24 cellular contexts compared by ENCODE assay signal in genomic region chr2:223107825-223108224, GRCh38. TPM values are rescaled to one million over a fixed set of nuclear protein-coding genes. Genes with fewer than 3 reads are reported as not detected.
"Had no signal": no experiment of that assay in that cellular context is flagged by ENCODE, and none has a peak within 500 bp of the region (broad histone marks: within the 10 kb centered on the region; RNA-seq: fewer than 3 reads in every experiment).

No MANE protein-coding gene starts in this region.

- H3K4me3 Mint-ChIP-seq: memory B cell; naive thymus-derived CD4-positive, alpha-beta T cell; natural killer cell treated with Interleukin-12 subunit alpha and Interleukin-12 subunit beta and Interleukin-15 and Interleukin-18, amount 100 ng/mL, for 72 hours; stimulated activated memory B cell treated with anti-CD40 and anti-IgM and Interleukin-4, amounts not matched to agents 10 μg/mL and 1 μg/mL and 100 μg/mL, for 72 hours; stimulated activated naive CD8-positive, alpha-beta T cell treated with anti-CD3 and anti-CD28 coated beads, Interleukin-15, amount 100 ng/mL, for 72 hours; type B pancreatic cell had no signal

- ATAC-seq: left cardiac atrium; left lung; naive thymus-derived CD4-positive, alpha-beta T cell; natural killer cell treated with Interleukin-12 subunit alpha and Interleukin-12 subunit beta and Interleukin-15 and Interleukin-18, amount 100 ng/mL, for 72 hours; pancreas; right cardiac atrium; stimulated activated memory B cell treated with anti-CD40 and anti-IgM and Interleukin-4, amounts not matched to agents 10 μg/mL and 1 μg/mL and 100 μg/mL, for 72 hours; stimulated activated naive CD8-positive, alpha-beta T cell treated with anti-CD3 and anti-CD28 coated beads, Interleukin-15, amount 100 ng/mL, for 72 hours had no signal

- H3K9me3 ChIP-seq: heart left ventricle, left lung, pancreas, prostate gland, tibial nerve, uterus had no signal

- H3K27ac ChIP-seq: heart left ventricle, left lung, pancreas, prostate gland, tibial nerve, uterus had no signal

- DNase-seq: heart left ventricle; left cardiac atrium; left lung; naive thymus-derived CD4-positive, alpha-beta T cell; pancreas; posterior cingulate gyrus; retina; right cardiac atrium; small intestine; stimulated activated CD4-positive, alpha-beta T cell treated with anti-CD3 and anti-CD28 coated beads, Interleukin-1b, Interleukin-23, amount 100 ng/mL, for 48 hours; stimulated activated CD4-positive, alpha-beta T cell treated with anti-CD3 and anti-CD28 coated beads, Interleukin-2, amount 100 ng/mL, for 48 hours; stimulated activated CD4-positive, alpha-beta T cell treated with anti-CD3 and anti-CD28 coated beads, Interleukin-4, amount 100 ng/mL, for 4 hours; stimulated activated CD8-positive, alpha-beta memory T cell treated with anti-CD3 and anti-CD28 coated beads, Interleukin-4, amount 100 ng/mL, for 48 hours; stimulated activated naive CD4-positive, alpha-beta T cell treated with Interleukin-2 at 50 U/mL for 16 hours; stimulated activated naive CD8-positive, alpha-beta T cell treated with anti-CD3 and anti-CD28 coated beads, Interleukin-15, amount 100 ng/mL, for 72 hours; substantia nigra; uterus had no signal

- H3K27ac Mint-ChIP-seq: memory B cell; naive thymus-derived CD4-positive, alpha-beta T cell; natural killer cell treated with Interleukin-12 subunit alpha and Interleukin-12 subunit beta and Interleukin-15 and Interleukin-18, amount 100 ng/mL, for 72 hours; stimulated activated memory B cell treated with anti-CD40 and anti-IgM and Interleukin-4, amounts not matched to agents 10 μg/mL and 1 μg/mL and 100 μg/mL, for 72 hours; stimulated activated naive CD8-positive, alpha-beta T cell treated with anti-CD3 and anti-CD28 coated beads, Interleukin-15, amount 100 ng/mL, for 72 hours; type B pancreatic cell had no signal

- H3K9me3 Mint-ChIP-seq: stimulated activated memory B cell treated with anti-CD40 and anti-IgM and Interleukin-4, amounts not matched to agents 10 μg/mL and 1 μg/mL and 100 μg/mL, for 72 hours; type B pancreatic cell had no signal

- H3K4me1 Mint-ChIP-seq: memory B cell; naive thymus-derived CD4-positive, alpha-beta T cell; stimulated activated memory B cell treated with anti-CD40 and anti-IgM and Interleukin-4, amounts not matched to agents 10 μg/mL and 1 μg/mL and 100 μg/mL, for 72 hours; stimulated activated naive CD8-positive, alpha-beta T cell treated with anti-CD3 and anti-CD28 coated beads, Interleukin-15, amount 100 ng/mL, for 72 hours had no signal

- H3K4me3 ChIP-seq: heart left ventricle, left lung, lung, pancreas, prostate gland, tibial nerve, uterus had no signal

- H3K36me3 ChIP-seq: heart left ventricle, left lung, pancreas, prostate gland, tibial nerve, uterus had no signal

- H3K27me3 ChIP-seq: heart left ventricle, left lung, pancreas, tibial nerve, uterus had no signal

- H3K4me1 ChIP-seq: heart left ventricle, left lung, pancreas, prostate gland, tibial nerve, uterus had no signal

- H3K36me3 Mint-ChIP-seq: memory B cell; naive thymus-derived CD4-positive, alpha-beta T cell; natural killer cell treated with Interleukin-12 subunit alpha and Interleukin-12 subunit beta and Interleukin-15 and Interleukin-18, amount 100 ng/mL, for 72 hours; stimulated activated memory B cell treated with anti-CD40 and anti-IgM and Interleukin-4, amounts not matched to agents 10 μg/mL and 1 μg/mL and 100 μg/mL, for 72 hours; type B pancreatic cell had no signal

- H3K27me3 Mint-ChIP-seq: natural killer cell treated with Interleukin-12 subunit alpha and Interleukin-12 subunit beta and Interleukin-15 and Interleukin-18, amount 100 ng/mL, for 72 hours; stimulated activated memory B cell treated with anti-CD40 and anti-IgM and Interleukin-4, amounts not matched to agents 10 μg/mL and 1 μg/mL and 100 μg/mL, for 72 hours; type B pancreatic cell had no signal

RNA-seq across cellular contexts. Expression of gene KCNE4, which starts 55.8 kb away (rescaled TPM):
- total RNA-seq: naive thymus-derived CD4-positive, alpha-beta T cell; natural killer cell treated with Interleukin-12 subunit alpha and Interleukin-12 subunit beta and Interleukin-15 and Interleukin-18, amount 100 ng/mL, for 72 hours had no signal
